In genomic region chr3:100486808-100487207, GRCh38 we compare ENCODE assay signal across 2 cellular contexts.
A peak's percentile ranks its signal among the peaks of the same experiment; 100 is the strongest.
TF ChIP-seq lines count a peak whose summit lies in the region.

No MANE protein-coding gene starts in this region.

TF ChIP-seq in HEK293, 187 proteins besides CTCF, POLR2A, EP300 and RAD21:
- TF ChIP-seq ATF2 (tag by site-specific recombination; IDR thresholded peaks at IDR 0.05; ENCODE audit: low read depth): peak; percentile 83
- no peak for TF ChIP-seq ZNF175 (tag by site-specific recombination; IDR thresholded peaks at IDR 0.05)
- TF ChIP-seq ZBTB21 (tag by site-specific recombination; IDR thresholded peaks at IDR 0.05): peak; percentile 23; the same call in 1 of the 2 replicates
- no peak for TF ChIP-seq ZNF692 (tag by site-specific recombination; IDR thresholded peaks at IDR 0.05)

TF ChIP-seq in endothelial cell of umbilical vein, 7 proteins besides CTCF, POLR2A, EP300 and RAD21:
- TF ChIP-seq JUN (IDR thresholded peaks at IDR 0.05; ENCODE audit: borderline replicate concordance, insufficient read depth, insufficient read length, low read depth) (peak; percentile 25), POLR2AphosphoS5 (IDR thresholded peaks at IDR 0.05; ENCODE audit: insufficient read depth, low read depth, low read length) (no peak), FOS (IDR thresholded peaks at IDR 0.05; ENCODE audit: borderline replicate concordance, insufficient read depth, low read length) (no peak), MYC (IDR thresholded peaks at IDR 0.05; ENCODE audit: low read depth, low read length) (no peak)
TF ChIP-seq in endothelial cell of umbilical vein: peak in this region for 1.
